9 cellular contexts compared by ENCODE assay signal in the genomic region with DNA sequence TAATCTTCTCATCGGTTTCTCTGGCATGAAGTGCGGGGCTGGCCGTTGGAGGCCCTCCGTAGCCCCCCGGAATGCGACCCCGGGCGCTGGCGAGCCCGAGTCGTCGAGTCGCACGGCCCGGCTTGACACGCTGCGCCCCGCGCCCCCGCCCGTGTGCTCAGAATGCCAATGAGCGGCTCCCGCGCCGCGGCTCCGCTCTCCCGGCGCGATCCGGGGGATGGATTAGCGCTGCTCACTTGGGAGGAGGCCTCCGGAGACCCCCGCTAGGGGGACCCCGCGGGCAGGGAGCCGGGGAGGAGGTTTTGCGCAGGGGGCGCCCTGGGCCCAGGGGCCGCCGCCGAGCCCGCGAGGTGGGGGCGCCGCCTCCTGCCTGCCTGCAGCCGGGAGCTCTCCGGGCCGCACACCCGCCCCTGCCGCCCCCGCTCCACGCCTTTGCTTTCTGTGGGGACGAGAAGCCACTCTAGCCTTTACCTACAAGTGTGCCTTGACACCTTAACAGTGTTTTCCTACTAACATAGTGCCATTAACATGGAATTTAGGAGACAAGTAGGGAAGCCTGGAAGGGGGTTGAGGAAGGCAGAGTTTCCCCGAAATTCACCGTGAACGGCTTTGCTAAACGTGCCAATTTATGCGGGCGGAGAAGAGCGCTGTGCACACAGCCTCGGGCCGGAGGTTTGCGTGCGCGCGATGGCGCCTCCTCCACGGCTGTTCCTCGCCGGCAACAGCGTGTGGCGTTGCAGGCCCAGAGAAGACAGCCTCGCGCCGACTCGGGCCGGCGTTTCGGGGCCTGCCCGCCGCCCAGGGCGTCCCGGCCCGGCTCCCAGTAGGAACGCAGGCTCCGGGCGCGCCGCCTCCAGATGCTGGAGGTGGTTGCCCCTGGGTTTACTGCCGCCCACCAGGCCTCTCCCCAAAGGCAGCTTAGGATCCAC. TPM values are rescaled to one million over a fixed set of nuclear protein-coding genes. Genes with fewer than 3 reads are reported as not detected.
A peak's percentile ranks its signal among the peaks of the same experiment; 100 is the strongest.
DNase-seq lines count a peak whose midpoint lies in the region; ATAC-seq and TF ChIP-seq lines count a peak whose summit lies in the region.
"Had no signal": no experiment of that assay in that cellular context is flagged by ENCODE, and none has a peak within 500 bp of the region (broad histone marks: within the 10 kb centered on the region; RNA-seq: fewer than 3 reads in every experiment).

No MANE protein-coding gene starts in this region.

- ATAC-seq in HG03354 (IDR thresholded peaks at IDR 0.05; ENCODE audit: poor library complexity, severe bottlenecking, unreplicated experiment) (peak; percentile 34), RWPE2 (ENCODE audit: low read depth) (peak; percentile 81), left ventricle myocardium superior (peak; percentile 86), gastrocnemius medialis (peak in 1 of 2 donors; percentile 66)

- H3K27me3 ChIP-seq in RWPE2 (ENCODE audit: insufficient read depth, poor library complexity, severe bottlenecking) (peaks cover 73% of the 10 kb centered on the region), gastrocnemius medialis (peaks cover 79 to 90% (median 82%) of the 10 kb centered on the region in 3 donors)

- TF ChIP-seq POLR2A in gastrocnemius medialis (IDR thresholded peaks at IDR 0.05), result no peak

- H3K4me1 ChIP-seq in RWPE2 (ENCODE audit: insufficient read depth, poor library complexity, severe bottlenecking), result no peaks in the 10 kb centered on the region
- peaks cover 16 to 31% of the 10 kb centered on the region in 2 donors for H3K4me1 ChIP-seq in gastrocnemius medialis

- no peak overlapping the region for H3K27ac ChIP-seq in RWPE2 (ENCODE audit: poor library complexity, severe bottlenecking)
- H3K27ac ChIP-seq in gastrocnemius medialis, result no peak overlapping the region

- in situ Hi-C loops in gastrocnemius medialis (cut with MboI; ENCODE audit: low sequenced_read_pairs in 4 of 4), result loop anchor here in 1 of 4 donors (25.0 kb wide), 1 partner anchor 657 kb away; no protein-coding TSS in a partner anchor

- no peaks in the 10 kb centered on the region for H3K9me3 ChIP-seq in RWPE2 (ENCODE audit: severe bottlenecking)
- H3K9me3 ChIP-seq in gastrocnemius medialis, result no peaks in the 10 kb centered on the region

- peak overlapping the region; percentile 25 for H3K4me3 ChIP-seq in RWPE2 (ENCODE audit: severe bottlenecking)
- peak overlapping the region; percentile 12 to 54 (median 41) for H3K4me3 ChIP-seq in gastrocnemius medialis

- TF ChIP-seq CTCF in RWPE2 (IDR thresholded peaks at IDR 0.05; ENCODE audit: poor library complexity, severe bottlenecking), result peak; percentile 81
- peak in 2 of 5 experiments; percentile 15 to 18 for TF ChIP-seq CTCF in gastrocnemius medialis (IDR thresholded peaks at IDR 0.05 in 4 of 5, conservative IDR thresholded peaks at IDR 0.05 in 1 of 5)

- DNase-seq in NCI-H1417 (lab: John Stamatoyannopoulos, UW) (peak; percentile 68 to 88 (median 86)), NCI-H1417 treated with DMSO at 0.1 percent for 48 hours (lab: John Stamatoyannopoulos, UW) (no peak), RWPE2 (ENCODE audit: low spot score) (no peak), amniotic epithelial cell (ENCODE audit: low read depth) (peak; percentile 55), left ventricle myocardium superior (peak; percentile 64), gastrocnemius medialis (no peak), HuH-7.5 (ENCODE audit: low spot score) (no peak)

- H3K36me3 ChIP-seq in RWPE2 (ENCODE audit: low read depth) (no peaks in the 10 kb centered on the region), gastrocnemius medialis (no peaks in the 10 kb centered on the region)

- intact Hi-C loops in left ventricle myocardium superior (cut with micrococcal nuclease) (no loop called here), gastrocnemius medialis (cut with DNase I; ENCODE audit: low total_unique reads) (loop anchor here (2.0 kb wide), 1 partner anchor 668 kb away; no protein-coding TSS in a partner anchor)

RNA-seq across cellular contexts. Expression of gene SHH, which starts 7.1 kb away (rescaled TPM):
- total RNA-seq in left ventricle myocardium superior (not detected), gastrocnemius medialis (not detected)
- total RNA-seq: CD4-positive, CD25-positive, alpha-beta regulatory T cell had no signal

Comparison
In these comparisons a context has a peak if more than half of its experiments do, and no peak if none do; other contexts are left out.
1. DNase-seq: peak in NCI-H1417 (3 of 3), amniotic epithelial cell (single experiment) and left ventricle myocardium superior (single experiment); none in NCI-H1417 treated with DMSO at 0.1 percent for 48 hours (single experiment), RWPE2 (single experiment), gastrocnemius medialis (0 of 2) and HuH-7.5 (single experiment).